1 cellular context compared by ENCODE assay signal in the genomic region with DNA sequence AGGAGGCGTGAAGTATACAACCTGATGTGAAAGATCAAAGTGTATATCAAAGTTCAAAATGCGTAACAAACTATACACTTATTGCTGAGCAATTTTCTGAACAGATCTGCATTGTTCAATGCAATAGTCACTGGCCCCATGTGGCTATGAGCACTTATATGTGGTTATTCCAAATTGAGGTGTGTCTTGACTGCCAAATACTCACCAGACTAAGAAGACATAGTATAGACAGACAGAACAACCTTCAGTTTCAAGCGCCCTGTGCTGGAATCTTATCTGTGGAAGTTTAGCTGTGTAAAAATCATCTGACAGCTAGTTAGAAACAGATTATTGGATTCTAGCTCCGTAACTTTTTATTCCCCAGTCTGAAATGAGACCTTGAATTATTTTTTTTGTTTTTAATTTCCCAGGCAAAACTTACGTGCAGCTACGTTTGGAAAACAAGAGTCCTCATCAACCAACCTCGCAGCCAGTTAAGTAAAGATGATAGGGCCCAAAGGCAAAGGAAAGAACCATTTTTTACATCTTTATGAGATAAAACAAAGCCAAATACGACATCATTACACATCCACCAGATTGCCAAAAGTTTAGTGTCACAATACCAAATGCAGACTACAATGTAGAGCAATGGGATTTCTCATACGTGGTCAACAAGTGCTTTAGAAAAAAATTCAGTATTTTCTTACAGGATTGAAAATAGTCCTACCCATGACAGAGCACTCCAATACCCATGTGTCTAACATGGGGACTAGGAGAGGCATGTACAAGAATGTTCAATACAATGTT.
TF ChIP-seq lines count a peak whose summit lies in the region.

No MANE protein-coding gene starts in this region.

TF ChIP-seq in K562, 482 proteins besides CTCF, POLR2A, EP300 and RAD21 (continued from another document):
- TF ChIP-seq, protein P1, sequence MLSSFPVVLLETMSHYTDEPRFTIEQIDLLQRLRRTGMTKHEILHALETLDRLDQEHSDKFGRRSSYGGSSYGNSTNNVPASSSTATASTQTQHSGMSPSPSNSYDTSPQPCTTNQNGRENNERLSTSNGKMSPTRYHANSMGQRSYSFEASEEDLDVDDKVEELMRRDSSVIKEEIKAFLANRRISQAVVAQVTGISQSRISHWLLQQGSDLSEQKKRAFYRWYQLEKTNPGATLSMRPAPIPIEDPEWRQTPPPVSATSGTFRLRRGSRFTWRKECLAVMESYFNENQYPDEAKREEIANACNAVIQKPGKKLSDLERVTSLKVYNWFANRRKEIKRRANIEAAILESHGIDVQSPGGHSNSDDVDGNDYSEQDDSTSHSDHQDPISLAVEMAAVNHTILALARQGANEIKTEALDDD (IDR thresholded peaks at IDR 0.05) = peak; percentile 76
- TF ChIP-seq ZNF431 (CRISPR knock-in tag; IDR thresholded peaks at IDR 0.05) (no peak), MCM2 (IDR thresholded peaks at IDR 0.05; ENCODE audit: low read depth) (no peak), SMARCE1 (IDR thresholded peaks at IDR 0.05) (no peak), BDP1 (IDR thresholded peaks at IDR 0.05; ENCODE audit: insufficient read depth, insufficient read length) (no peak), ZNF165 (CRISPR knock-in tag; IDR thresholded peaks at IDR 0.05; ENCODE audit: borderline replicate concordance) (no peak), PRDM10 (IDR thresholded peaks at IDR 0.05; ENCODE audit: partially characterized antibody) (peak; percentile 59), MXI1 (IDR thresholded peaks at IDR 0.05; ENCODE audit: low read depth, low read length) (no peak), ZBTB40 (IDR thresholded peaks at IDR 0.05) (no peak), ZBTB40 (CRISPR knock-in tag; IDR thresholded peaks at IDR 0.05) (no peak)
